19 cellular contexts compared by ENCODE assay signal in genomic region chr4:107743532-107743931, GRCh38. TPM values are rescaled to one million over a fixed set of nuclear protein-coding genes. Genes with fewer than 3 reads are reported as not detected.
DNase-seq lines count a peak whose midpoint lies in the region; ATAC-seq, FAIRE-seq and TF ChIP-seq lines count a peak whose summit lies in the region.
"Had no signal": no experiment of that assay in that cellular context is flagged by ENCODE, and none has a peak within 500 bp of the region (broad histone marks: within the 10 kb centered on the region; RNA-seq: fewer than 3 reads in every experiment).

No MANE protein-coding gene starts in this region.

- FAIRE-seq in K562 (lab: Jason Lieb, UNC): peak; percentile 76

- H3K36me3 ChIP-seq in ACC112 (ENCODE audit: insufficient read depth, low read length) (no peaks in the 10 kb centered on the region), K562 (ENCODE audit: control insufficient read depth, insufficient read depth, low read length) (no peaks in the 10 kb centered on the region), spleen (no peaks in the 10 kb centered on the region)
- H3K36me3 ChIP-seq: cardiac muscle cell, sigmoid colon, suprapubic skin had no signal

- H3K27me3 ChIP-seq in ACC112 (ENCODE audit: insufficient read depth, low read length): peaks cover 11% of the 10 kb centered on the region; the same call in 1 of the 2 replicates
- no peaks in the 10 kb centered on the region; a peak in 1 of 5 replicates for H3K27me3 ChIP-seq in K562 (ENCODE audit: control insufficient read depth in 2 of 2, insufficient read depth in 2 of 2, low read length in 2 of 2)
- H3K27me3 ChIP-seq in spleen (replicated peaks in 1 of 7): peaks cover 0 to 11% (median 0%) of the 10 kb centered on the region in 7 donors
- H3K27me3 ChIP-seq: cardiac muscle cell, sigmoid colon, suprapubic skin had no signal

- H3K9me3 ChIP-seq in K562 (replicated peaks; ENCODE audit: control insufficient read depth, insufficient read depth, low read depth, low read length) (peaks cover 2% of the 10 kb centered on the region; the same call in 1 of the 2 replicates), spleen (peaks cover 0 to 7% (median 0%) of the 10 kb centered on the region in 8 donors)
- H3K9me3 ChIP-seq: sigmoid colon, suprapubic skin had no signal

- POLR2A ChIA-PET in K562 (lab: Yijun Ruan, JAX): no interaction called here

- CTCF ChIA-PET in K562 (lab: Yijun Ruan, JAX; ENCODE audit: low intra/inter-chr PET ratio): no interaction called here

- no peak overlapping the region for H3K4me2 ChIP-seq in K562 (ENCODE audit: insufficient read depth, low read length)

- peak overlapping the region; percentile 6; the same call in 1 of the 2 replicates for H3K27ac ChIP-seq in ACC112 (ENCODE audit: low read depth, low read length)
- H3K27ac ChIP-seq in K562 (ENCODE audit: extremely low read depth, low read depth, low read length): no peak overlapping the region; the same call in 2 of the 3 replicates
- H3K27ac ChIP-seq in spleen: no peak overlapping the region
- H3K27ac ChIP-seq: cardiac muscle cell, suprapubic skin had no signal

- no peak for TF ChIP-seq RAD21 in K562 (CRISPR knock-in tag; conservative IDR thresholded peaks at IDR 0.05 in 1 of 2, IDR thresholded peaks at IDR 0.05 in 1 of 2)

- H2AFZ ChIP-seq in ACC112 (ENCODE audit: low read length, unreplicated experiment) (no peak overlapping the region), K562 (ENCODE audit: low read depth, low read length) (peak overlapping the region; percentile 63)

- in situ Hi-C loops in K562 (cut with MboI): no loop called here

- TF ChIP-seq POLR2A in K562 (conservative IDR thresholded peaks at IDR 0.05) (no peak), spleen (IDR thresholded peaks at IDR 0.05) (no peak)

- TF ChIP-seq CTCF in K562 (IDR thresholded peaks at IDR 0.05 in 2 of 3, conservative IDR thresholded peaks at IDR 0.05 in 1 of 3; ENCODE audit: insufficient read depth in 2 of 3, low read depth in 1 of 3, low read length in 3 of 3) (no peak), spleen (IDR thresholded peaks at IDR 0.05 in 8 of 11, conservative IDR thresholded peaks at IDR 0.05 in 3 of 11) (no peak)

- no TSS peak for BruUV-seq in K562 (replicated peaks; lab: Mats Ljungman, UMichigan)

- H3K9ac ChIP-seq in K562 (ENCODE audit: insufficient read depth in 1 of 2, low read depth in 2 of 2, low read length in 2 of 2): no peak overlapping the region

- H3K79me2 ChIP-seq in ACC112 (ENCODE audit: control insufficient read depth, insufficient read depth, low read length, unreplicated experiment) (no peaks in the 10 kb centered on the region), K562 (ENCODE audit: control insufficient read depth, insufficient read depth, low read length) (no peaks in the 10 kb centered on the region)

- H3K4me1 ChIP-seq in ACC112 (ENCODE audit: control insufficient read depth, insufficient read depth, low read length, unreplicated experiment) (peaks cover 17% of the 10 kb centered on the region), K562 (replicated peaks in 1 of 2; ENCODE audit: control insufficient read depth in 2 of 2, insufficient read depth in 2 of 2, low read length in 2 of 2) (no peaks in the 10 kb centered on the region), spleen (peaks cover 0 to 11% (median 0%) of the 10 kb centered on the region in 6 donors)

- no peak for TF ChIP-seq EP300 in K562 (IDR thresholded peaks at IDR 0.05; ENCODE audit: low read length)

- DNase-seq in K562 (ENCODE audit: extremely low read depth in 1 of 4, low spot score in 3 of 4) (peak in 2 of 4 experiments; percentile 21 to 24), OCI-M2 (lab: John Stamatoyannopoulos, UW; ENCODE audit: unreplicated experiment) (no peak), spleen (no peak), A172 (ENCODE audit: low spot score) (no peak)
- no peak for DNase-seq in activated CD4-positive, alpha-beta T cell treated with anti-CD3 and anti-CD28 coated beads, Interleukin-2, amount 50 U/mL, for 48 hours
- DNase-seq: activated CD4-positive, alpha-beta T cell treated with anti-CD3 and anti-CD28 coated beads, Interleukin-2, amount 50 U/mL, for 1 hour; CD4-positive, alpha-beta T cell; DND-41; left colon; NCI-H2081; occipital lobe; sigmoid colon; stimulated activated CD4-positive, alpha-beta T cell treated with anti-CD3 and anti-CD28 coated beads, Interleukin-2, amount 100 ng/mL, for 48 hours; SW 1271 had no signal

- 5% methylated on average over 1 of the region's 1 CpG for WGBS in K562 (ENCODE audit: insufficient coverage, low coverage, missing lambda C conversion rate)
- 26 to 32% (median 28%) methylated on average over 1 of the region's 1 CpG for WGBS in spleen, 5 donors

- intact Hi-C loops in K562 (cut with micrococcal nuclease): no loop called here
- intact Hi-C loops in spleen (cut with DNase I; ENCODE audit: low total_unique reads): no loop called here

- no peak overlapping the region for H3K4me3 ChIP-seq in ACC112 (ENCODE audit: low read depth, low read length)
- H3K4me3 ChIP-seq in K562: no peak overlapping the region
- H3K4me3 ChIP-seq in spleen: no peak overlapping the region
- H3K4me3 ChIP-seq: cardiac muscle cell, sigmoid colon, suprapubic skin had no signal

- H3K9me1 ChIP-seq in K562 (ENCODE audit: control insufficient read depth, insufficient read depth, low read length): no peaks in the 10 kb centered on the region

- no peaks in the 10 kb centered on the region for H4K20me1 ChIP-seq in K562 (replicated peaks; ENCODE audit: control insufficient read depth, insufficient read depth, low read length)

- peak; percentile 59 for ATAC-seq in GM21423 (IDR thresholded peaks at IDR 0.05; ENCODE audit: unreplicated experiment)
- peak; percentile 77 for ATAC-seq in HG03378 (IDR thresholded peaks at IDR 0.05; ENCODE audit: unreplicated experiment)
- peak; percentile 54 for ATAC-seq in K562
- ATAC-seq: left colon had no signal

TF ChIP-seq in K562, 482 proteins besides CTCF, POLR2A, EP300 and RAD21 (continues in another document):
- TF ChIP-seq ZNF274 (IDR thresholded peaks at IDR 0.05; ENCODE audit: borderline replicate concordance, low read depth, low read length) (no peak), NONO (IDR thresholded peaks at IDR 0.05; ENCODE audit: low read depth in 2 of 2, low read length in 1 of 2) (no peak), ZNF449 (CRISPR knock-in tag; IDR thresholded peaks at IDR 0.05) (no peak), ARID3A (IDR thresholded peaks at IDR 0.05; ENCODE audit: borderline replicate concordance, low read depth, low read length) (no peak), ZSCAN29 (IDR thresholded peaks at IDR 0.05) (no peak), EZH2 (IDR thresholded peaks at IDR 0.05; ENCODE audit: borderline replicate concordance, low read depth, low read length) (no peak), ZNF717 (CRISPR knock-in tag; IDR thresholded peaks at IDR 0.05) (no peak), CBFB (CRISPR knock-in tag; IDR thresholded peaks at IDR 0.05) (no peak), NR2C1 (IDR thresholded peaks at IDR 0.05) (no peak), NR2C1 (tag; IDR thresholded peaks at IDR 0.05) (no peak)

RNA-seq across cellular contexts. Expression of gene PAPSS1, which starts 23.5 kb away (rescaled TPM):
- 12.8 and 15.1 TPM in 2 replicates for total RNA-seq in K562 (2011; cell fraction: chromatin; rRNA removed; ENCODE audit: low replicate concordance)
- 6.0 and 7.2 TPM in 2 replicates for total RNA-seq in K562 (2011; cell fraction: nucleolus; rRNA removed)
- 10.0 and 11.5 TPM in 2 replicates for total RNA-seq in K562 (2011; cell fraction: nucleoplasm; rRNA removed)
- total RNA-seq in K562 (2014; rRNA removed) (21.1 and 25.4 TPM in 2 replicates), K562 (2014; rRNA removed; fragmentation: Illumina TruSeq; extraction: Trizol) (38.5 and 40.1 TPM in 2 replicates), K562 (2015; rRNA removed; fragmentation: Illumina TruSeq; extraction: Trizol) (43.2 and 46.3 TPM in 2 replicates), K562 (2021) (32.1 and 35.0 TPM in 2 replicates), spleen (10 to 100 TPM; 26.2 to 73.8 (median 27.4) TPM)
- polyA plus RNA-seq in K562 (2011; rRNA removed) (50.4 and 71.7 TPM in 2 replicates), K562 (2014; fragmentation: Illumina TruSeq; extraction: Trizol) (35.1 and 41.9 TPM in 2 replicates), K562 (2014; fragmentation: Nextera tagmentation; extraction: Ambion mirVana) (10 to 100 TPM; 47.0 to 53.9 TPM), K562 (2014; rRNA removed) (29.4 and 39.3 TPM in 2 replicates), spleen (10 to 100 TPM; 22.7 to 24.6 (median 23.4) TPM)
- 19.6 and 57.1 TPM in 2 replicates for polyA plus RNA-seq in K562 (2011; cell fraction: cytosol; rRNA removed)
- polyA plus RNA-seq in K562 (2011; cell fraction: nucleus; rRNA removed): 19.9 and 48.8 TPM in 2 replicates
- polyA plus RNA-seq in K562 (2012): 49.9 and 59.4 TPM in 2 replicates
- polyA minus RNA-seq in K562 (2011; rRNA and poly(A)+ RNA removed): 59.5 and 115 TPM in 2 replicates
- 20.5 and 26.2 TPM in 2 replicates for polyA minus RNA-seq in K562 (2011; cell fraction: cytosol; rRNA and poly(A)+ RNA removed)
- polyA minus RNA-seq in K562 (2011; cell fraction: nucleus; rRNA and poly(A)+ RNA removed): 16.0 and 48.9 TPM in 2 replicates
- 62.3 and 71.9 TPM in 2 replicates for total RNA-seq in A172 (2014; rRNA removed; shearing (Covaris generic))
